In the genomic region with DNA sequence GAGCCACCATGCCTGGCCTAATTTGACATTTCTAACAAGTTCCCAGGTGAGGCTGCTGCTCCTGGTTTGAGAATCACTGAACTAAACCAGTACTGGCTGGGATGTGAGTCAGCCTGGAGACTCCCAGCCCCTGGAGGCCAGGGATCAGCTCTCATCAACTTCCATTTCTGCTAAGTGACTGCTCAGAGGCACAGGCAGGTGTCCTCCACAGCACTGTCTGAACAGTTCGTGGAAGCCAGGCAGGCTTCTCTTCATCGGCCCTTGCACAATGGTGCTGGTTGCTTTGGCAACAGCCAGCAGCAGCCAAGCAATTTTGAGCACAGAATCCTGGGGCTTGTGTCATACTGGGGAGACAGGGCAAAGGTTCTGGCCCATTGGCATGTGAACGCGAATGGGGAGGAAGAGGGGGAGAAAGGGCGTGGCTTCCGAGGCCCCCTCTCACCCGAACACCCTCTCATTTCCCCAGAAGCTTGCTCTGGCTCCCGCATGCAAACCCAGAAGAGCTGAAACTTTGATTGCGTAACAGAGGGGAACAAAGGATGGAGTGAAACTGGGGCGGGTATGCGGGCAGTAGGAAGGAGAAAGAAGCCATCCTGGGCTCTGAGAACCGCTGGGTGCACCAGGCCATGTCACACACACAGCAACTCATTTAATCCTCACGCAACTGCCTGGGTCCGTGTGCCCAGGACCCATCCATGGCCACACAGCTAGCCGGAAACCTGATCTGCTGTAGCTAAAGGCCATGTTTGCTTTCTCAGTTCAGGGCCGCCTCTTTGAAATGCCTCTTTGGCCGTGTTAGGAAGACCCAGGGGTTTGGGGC, we compare ENCODE assay signal across 1 cellular context.
A peak's percentile ranks its signal among the peaks of the same experiment; 100 is the strongest.
TF ChIP-seq lines count a peak whose summit lies in the region.

No MANE protein-coding gene starts in this region.

TF ChIP-seq in HepG2, 621 proteins besides CTCF, POLR2A, EP300 and RAD21 (continued from another document and continues in another):
- TF ChIP-seq, protein P1, sequence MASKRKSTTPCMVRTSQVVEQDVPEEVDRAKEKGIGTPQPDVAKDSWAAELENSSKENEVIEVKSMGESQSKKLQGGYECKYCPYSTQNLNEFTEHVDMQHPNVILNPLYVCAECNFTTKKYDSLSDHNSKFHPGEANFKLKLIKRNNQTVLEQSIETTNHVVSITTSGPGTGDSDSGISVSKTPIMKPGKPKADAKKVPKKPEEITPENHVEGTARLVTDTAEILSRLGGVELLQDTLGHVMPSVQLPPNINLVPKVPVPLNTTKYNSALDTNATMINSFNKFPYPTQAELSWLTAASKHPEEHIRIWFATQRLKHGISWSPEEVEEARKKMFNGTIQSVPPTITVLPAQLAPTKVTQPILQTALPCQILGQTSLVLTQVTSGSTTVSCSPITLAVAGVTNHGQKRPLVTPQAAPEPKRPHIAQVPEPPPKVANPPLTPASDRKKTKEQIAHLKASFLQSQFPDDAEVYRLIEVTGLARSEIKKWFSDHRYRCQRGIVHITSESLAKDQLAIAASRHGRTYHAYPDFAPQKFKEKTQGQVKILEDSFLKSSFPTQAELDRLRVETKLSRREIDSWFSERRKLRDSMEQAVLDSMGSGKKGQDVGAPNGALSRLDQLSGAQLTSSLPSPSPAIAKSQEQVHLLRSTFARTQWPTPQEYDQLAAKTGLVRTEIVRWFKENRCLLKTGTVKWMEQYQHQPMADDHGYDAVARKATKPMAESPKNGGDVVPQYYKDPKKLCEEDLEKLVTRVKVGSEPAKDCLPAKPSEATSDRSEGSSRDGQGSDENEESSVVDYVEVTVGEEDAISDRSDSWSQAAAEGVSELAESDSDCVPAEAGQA (IDR thresholded peaks at IDR 0.05; ENCODE audit: low read depth), result peak; percentile 62; the same call in 1 of the 2 replicates
- TF ChIP-seq, protein P1 (CRISPR knock-in tag; IDR thresholded peaks at IDR 0.05; ENCODE audit: borderline replicate concordance), result no peak
- TF ChIP-seq ZNF335 (CRISPR knock-in tag; IDR thresholded peaks at IDR 0.05), result peak; percentile 75; the same call in 1 of the 2 replicates
- TF ChIP-seq FOXJ3 (CRISPR knock-in tag; IDR thresholded peaks at IDR 0.05; ENCODE audit: borderline replicate concordance), result peak; percentile 65
- peak; percentile 96 for TF ChIP-seq CEBPB (IDR thresholded peaks at IDR 0.05; ENCODE audit: borderline replicate concordance, low read depth, low read length)
- TF ChIP-seq NR3C1 (CRISPR knock-in tag; IDR thresholded peaks at IDR 0.05), result no peak
- 0 out of 2 replicates have a peak, but pooled peaks have one; percentile 38 for TF ChIP-seq ZNF747 (CRISPR knock-in tag; IDR thresholded peaks at IDR 0.05; ENCODE audit: borderline replicate concordance)
- TF ChIP-seq ZNF121 (CRISPR knock-in tag; IDR thresholded peaks at IDR 0.05), result peak; percentile 83; the same call in 1 of the 2 replicates
- TF ChIP-seq ZNF34 (CRISPR knock-in tag; IDR thresholded peaks at IDR 0.05; ENCODE audit: borderline replicate concordance), result 0 out of 2 replicates have a peak, but pooled peaks have one; percentile 22
- TF ChIP-seq, protein P2, sequence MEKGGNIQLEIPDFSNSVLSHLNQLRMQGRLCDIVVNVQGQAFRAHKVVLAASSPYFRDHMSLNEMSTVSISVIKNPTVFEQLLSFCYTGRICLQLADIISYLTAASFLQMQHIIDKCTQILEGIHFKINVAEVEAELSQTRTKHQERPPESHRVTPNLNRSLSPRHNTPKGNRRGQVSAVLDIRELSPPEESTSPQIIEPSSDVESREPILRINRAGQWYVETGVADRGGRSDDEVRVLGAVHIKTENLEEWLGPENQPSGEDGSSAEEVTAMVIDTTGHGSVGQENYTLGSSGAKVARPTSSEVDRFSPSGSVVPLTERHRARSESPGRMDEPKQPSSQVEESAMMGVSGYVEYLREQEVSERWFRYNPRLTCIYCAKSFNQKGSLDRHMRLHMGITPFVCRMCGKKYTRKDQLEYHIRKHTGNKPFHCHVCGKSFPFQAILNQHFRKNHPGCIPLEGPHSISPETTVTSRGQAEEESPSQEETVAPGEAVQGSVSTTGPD (CRISPR knock-in tag; IDR thresholded peaks at IDR 0.05), result peak; percentile 94
- TF ChIP-seq ZKSCAN8 (CRISPR knock-in tag; IDR thresholded peaks at IDR 0.05; ENCODE audit: borderline replicate concordance), result peak; percentile 65; the same call in 1 of the 2 replicates
- 0 out of 2 replicates have a peak, but pooled peaks have one; percentile 20 for TF ChIP-seq ZNF607 (CRISPR knock-in tag; IDR thresholded peaks at IDR 0.05; ENCODE audit: borderline replicate concordance)
- TF ChIP-seq, protein P3, sequence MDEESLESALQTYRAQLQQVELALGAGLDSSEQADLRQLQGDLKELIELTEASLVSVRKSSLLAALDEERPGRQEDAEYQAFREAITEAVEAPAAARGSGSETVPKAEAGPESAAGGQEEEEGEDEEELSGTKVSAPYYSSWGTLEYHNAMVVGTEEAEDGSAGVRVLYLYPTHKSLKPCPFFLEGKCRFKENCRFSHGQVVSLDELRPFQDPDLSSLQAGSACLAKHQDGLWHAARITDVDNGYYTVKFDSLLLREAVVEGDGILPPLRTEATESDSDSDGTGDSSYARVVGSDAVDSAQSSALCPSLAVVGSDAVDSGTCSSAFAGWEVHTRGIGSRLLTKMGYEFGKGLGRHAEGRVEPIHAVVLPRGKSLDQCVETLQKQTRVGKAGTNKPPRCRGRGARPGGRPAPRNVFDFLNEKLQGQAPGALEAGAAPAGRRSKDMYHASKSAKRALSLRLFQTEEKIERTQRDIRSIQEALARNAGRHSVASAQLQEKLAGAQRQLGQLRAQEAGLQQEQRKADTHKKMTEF (CRISPR knock-in tag; IDR thresholded peaks at IDR 0.05), result peak; percentile 83
- TF ChIP-seq SNAI1 (CRISPR knock-in tag; IDR thresholded peaks at IDR 0.05; ENCODE audit: borderline replicate concordance), result no peak
- TF ChIP-seq ZNF337 (CRISPR knock-in tag; IDR thresholded peaks at IDR 0.05; ENCODE audit: borderline replicate concordance, low read depth), result no peak
- peak; percentile 70; the same call in 1 of the 2 replicates for TF ChIP-seq NR2C2 (CRISPR knock-in tag; IDR thresholded peaks at IDR 0.05; ENCODE audit: borderline replicate concordance)
- TF ChIP-seq, protein P4, sequence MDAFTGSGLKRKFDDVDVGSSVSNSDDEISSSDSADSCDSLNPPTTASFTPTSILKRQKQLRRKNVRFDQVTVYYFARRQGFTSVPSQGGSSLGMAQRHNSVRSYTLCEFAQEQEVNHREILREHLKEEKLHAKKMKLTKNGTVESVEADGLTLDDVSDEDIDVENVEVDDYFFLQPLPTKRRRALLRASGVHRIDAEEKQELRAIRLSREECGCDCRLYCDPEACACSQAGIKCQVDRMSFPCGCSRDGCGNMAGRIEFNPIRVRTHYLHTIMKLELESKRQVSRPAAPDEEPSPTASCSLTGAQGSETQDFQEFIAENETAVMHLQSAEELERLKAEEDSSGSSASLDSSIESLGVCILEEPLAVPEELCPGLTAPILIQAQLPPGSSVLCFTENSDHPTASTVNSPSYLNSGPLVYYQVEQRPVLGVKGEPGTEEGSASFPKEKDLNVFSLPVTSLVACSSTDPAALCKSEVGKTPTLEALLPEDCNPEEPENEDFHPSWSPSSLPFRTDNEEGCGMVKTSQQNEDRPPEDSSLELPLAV (CRISPR knock-in tag; conservative IDR thresholded peaks at IDR 0.05; ENCODE audit: low read depth), result no peak
- TF ChIP-seq ZNF564 (CRISPR knock-in tag; IDR thresholded peaks at IDR 0.05), result peak; percentile 90
- TF ChIP-seq, protein P5, sequence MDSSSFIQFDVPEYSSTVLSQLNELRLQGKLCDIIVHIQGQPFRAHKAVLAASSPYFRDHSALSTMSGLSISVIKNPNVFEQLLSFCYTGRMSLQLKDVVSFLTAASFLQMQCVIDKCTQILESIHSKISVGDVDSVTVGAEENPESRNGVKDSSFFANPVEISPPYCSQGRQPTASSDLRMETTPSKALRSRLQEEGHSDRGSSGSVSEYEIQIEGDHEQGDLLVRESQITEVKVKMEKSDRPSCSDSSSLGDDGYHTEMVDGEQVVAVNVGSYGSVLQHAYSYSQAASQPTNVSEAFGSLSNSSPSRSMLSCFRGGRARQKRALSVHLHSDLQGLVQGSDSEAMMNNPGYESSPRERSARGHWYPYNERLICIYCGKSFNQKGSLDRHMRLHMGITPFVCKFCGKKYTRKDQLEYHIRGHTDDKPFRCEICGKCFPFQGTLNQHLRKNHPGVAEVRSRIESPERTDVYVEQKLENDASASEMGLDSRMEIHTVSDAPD (CRISPR knock-in tag; IDR thresholded peaks at IDR 0.05), result peak; percentile 89
- TF ChIP-seq, protein P6, sequence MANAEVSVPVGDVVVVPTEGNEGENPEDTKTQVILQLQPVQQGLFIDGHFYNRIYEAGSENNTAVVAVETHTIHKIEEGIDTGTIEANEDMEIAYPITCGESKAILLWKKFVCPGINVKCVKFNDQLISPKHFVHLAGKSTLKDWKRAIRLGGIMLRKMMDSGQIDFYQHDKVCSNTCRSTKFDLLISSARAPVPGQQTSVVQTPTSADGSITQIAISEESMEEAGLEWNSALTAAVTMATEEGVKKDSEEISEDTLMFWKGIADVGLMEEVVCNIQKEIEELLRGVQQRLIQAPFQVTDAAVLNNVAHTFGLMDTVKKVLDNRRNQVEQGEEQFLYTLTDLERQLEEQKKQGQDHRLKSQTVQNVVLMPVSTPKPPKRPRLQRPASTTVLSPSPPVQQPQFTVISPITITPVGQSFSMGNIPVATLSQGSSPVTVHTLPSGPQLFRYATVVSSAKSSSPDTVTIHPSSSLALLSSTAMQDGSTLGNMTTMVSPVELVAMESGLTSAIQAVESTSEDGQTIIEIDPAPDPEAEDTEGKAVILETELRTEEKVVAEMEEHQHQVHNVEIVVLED (CRISPR knock-in tag; IDR thresholded peaks at IDR 0.05; ENCODE audit: borderline replicate concordance), result peak; percentile 36
- TF ChIP-seq NR2F6 (IDR thresholded peaks at IDR 0.05), result peak; percentile 79
- peak; percentile 80 for TF ChIP-seq NR2F6 (CRISPR knock-in tag; IDR thresholded peaks at IDR 0.05)
- peak; percentile 65; the same call in 1 of the 2 replicates for TF ChIP-seq ZSCAN21 (CRISPR knock-in tag; IDR thresholded peaks at IDR 0.05; ENCODE audit: borderline replicate concordance)
- TF ChIP-seq, protein P7, sequence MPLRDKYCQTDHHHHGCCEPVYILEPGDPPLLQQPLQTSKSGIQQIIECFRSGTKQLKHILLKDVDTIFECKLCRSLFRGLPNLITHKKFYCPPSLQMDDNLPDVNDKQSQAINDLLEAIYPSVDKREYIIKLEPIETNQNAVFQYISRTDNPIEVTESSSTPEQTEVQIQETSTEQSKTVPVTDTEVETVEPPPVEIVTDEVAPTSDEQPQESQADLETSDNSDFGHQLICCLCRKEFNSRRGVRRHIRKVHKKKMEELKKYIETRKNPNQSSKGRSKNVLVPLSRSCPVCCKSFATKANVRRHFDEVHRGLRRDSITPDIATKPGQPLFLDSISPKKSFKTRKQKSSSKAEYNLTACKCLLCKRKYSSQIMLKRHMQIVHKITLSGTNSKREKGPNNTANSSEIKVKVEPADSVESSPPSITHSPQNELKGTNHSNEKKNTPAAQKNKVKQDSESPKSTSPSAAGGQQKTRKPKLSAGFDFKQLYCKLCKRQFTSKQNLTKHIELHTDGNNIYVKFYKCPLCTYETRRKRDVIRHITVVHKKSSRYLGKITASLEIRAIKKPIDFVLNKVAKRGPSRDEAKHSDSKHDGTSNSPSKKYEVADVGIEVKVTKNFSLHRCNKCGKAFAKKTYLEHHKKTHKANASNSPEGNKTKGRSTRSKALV (CRISPR knock-in tag; IDR thresholded peaks at IDR 0.05), result no peak
- TF ChIP-seq POGZ (CRISPR knock-in tag; IDR thresholded peaks at IDR 0.05), result peak; percentile 72; the same call in 1 of the 2 replicates
- peak; percentile 30; the same call in 1 of the 2 replicates for TF ChIP-seq NKX3-1 (CRISPR knock-in tag; IDR thresholded peaks at IDR 0.05)
- TF ChIP-seq ZMYM3 (CRISPR knock-in tag; IDR thresholded peaks at IDR 0.05), result peak; percentile 92
- 0 out of 2 replicates have a peak, but pooled peaks have one; percentile 38 for TF ChIP-seq GTF3A (CRISPR knock-in tag; conservative IDR thresholded peaks at IDR 0.05)
- TF ChIP-seq SRF (IDR thresholded peaks at IDR 0.05; ENCODE audit: low read depth, low read length), result peak; percentile 27; the same call in 1 of the 2 replicates
- peak; percentile 56 for TF ChIP-seq HOXA5 (CRISPR knock-in tag; IDR thresholded peaks at IDR 0.05)
- TF ChIP-seq, protein P8, sequence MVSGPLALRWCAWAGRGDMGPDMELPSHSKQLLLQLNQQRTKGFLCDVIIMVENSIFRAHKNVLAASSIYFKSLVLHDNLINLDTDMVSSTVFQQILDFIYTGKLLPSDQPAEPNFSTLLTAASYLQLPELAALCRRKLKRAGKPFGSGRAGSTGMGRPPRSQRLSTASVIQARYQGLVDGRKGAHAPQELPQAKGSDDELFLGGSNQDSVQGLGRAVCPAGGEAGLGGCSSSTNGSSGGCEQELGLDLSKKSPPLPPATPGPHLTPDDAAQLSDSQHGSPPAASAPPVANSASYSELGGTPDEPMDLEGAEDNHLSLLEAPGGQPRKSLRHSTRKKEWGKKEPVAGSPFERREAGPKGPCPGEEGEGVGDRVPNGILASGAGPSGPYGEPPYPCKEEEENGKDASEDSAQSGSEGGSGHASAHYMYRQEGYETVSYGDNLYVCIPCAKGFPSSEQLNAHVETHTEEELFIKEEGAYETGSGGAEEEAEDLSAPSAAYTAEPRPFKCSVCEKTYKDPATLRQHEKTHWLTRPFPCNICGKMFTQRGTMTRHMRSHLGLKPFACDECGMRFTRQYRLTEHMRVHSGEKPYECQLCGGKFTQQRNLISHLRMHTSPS (CRISPR knock-in tag; IDR thresholded peaks at IDR 0.05; ENCODE audit: low read depth), result peak; percentile 81
- TF ChIP-seq ATF1 (CRISPR knock-in tag; IDR thresholded peaks at IDR 0.05), result peak; percentile 61
- TF ChIP-seq MIXL1 (CRISPR knock-in tag; IDR thresholded peaks at IDR 0.05), result peak; percentile 29; the same call in 1 of the 2 replicates
- TF ChIP-seq ZNF136 (CRISPR knock-in tag; IDR thresholded peaks at IDR 0.05; ENCODE audit: low read depth), result 0 out of 2 replicates have a peak, but pooled peaks have one; percentile 32
- no peak for TF ChIP-seq RORA (CRISPR knock-in tag; IDR thresholded peaks at IDR 0.05)
- peak; percentile 98 for TF ChIP-seq SIX1 (CRISPR knock-in tag; IDR thresholded peaks at IDR 0.05; ENCODE audit: borderline replicate concordance)
- TF ChIP-seq ZNF749 (CRISPR knock-in tag; IDR thresholded peaks at IDR 0.05; ENCODE audit: borderline replicate concordance), result peak; percentile 22; the same call in 1 of the 2 replicates
- no peak for TF ChIP-seq ZNF776 (CRISPR knock-in tag; IDR thresholded peaks at IDR 0.05)
- TF ChIP-seq ZMYM2 (CRISPR knock-in tag; IDR thresholded peaks at IDR 0.05), result peak; percentile 72; the same call in 1 of the 2 replicates
